In genomic region chr15:74580538-74581350, GRCh38 we compare ENCODE assay signal across 23 cellular contexts. TPM values are rescaled to one million over a fixed set of nuclear protein-coding genes. Genes with fewer than 3 reads are reported as not detected.
DNase-seq lines count a peak whose midpoint lies in the region; ATAC-seq, FAIRE-seq and TF ChIP-seq lines count a peak whose summit lies in the region.
"Had no signal": no experiment of that assay in that cellular context is flagged by ENCODE, and none has a peak within 500 bp of the region (broad histone marks: within the 10 kb centered on the region; RNA-seq: fewer than 3 reads in every experiment).

No MANE protein-coding gene starts in this region.

- no peak overlapping the region for H3K4me2 ChIP-seq in SK-N-SH

- peak overlapping the region; percentile 40 for H3K27ac ChIP-seq in RWPE1
- peak overlapping the region; percentile 53 for H3K27ac ChIP-seq in ectodermal cell (ENCODE audit: insufficient read depth, low read depth, low read length, poor library complexity, severe bottlenecking)
- no peak overlapping the region for H3K27ac ChIP-seq in SK-N-SH (ENCODE audit: low read depth in 2 of 2, low read length in 1 of 2)
- H3K27ac ChIP-seq: 22Rv1, colonic mucosa, pancreas had no signal

- TF ChIP-seq EP300 in SK-N-SH (IDR thresholded peaks at IDR 0.05; ENCODE audit: borderline replicate concordance in 1 of 2, low read depth in 1 of 2, low read length in 1 of 2): no peak

- H3K9me3 ChIP-seq in ectodermal cell (ENCODE audit: control insufficient read depth, low read length): no peaks in the 10 kb centered on the region
- no peaks in the 10 kb centered on the region for H3K9me3 ChIP-seq in SK-N-SH
- H3K9me3 ChIP-seq: colonic mucosa, pancreas had no signal

- ATAC-seq in HG02623 (IDR thresholded peaks at IDR 0.05; ENCODE audit: unreplicated experiment): no peak
- ATAC-seq: naive thymus-derived CD4-positive, alpha-beta T cell; pancreas had no signal

- POLR2A ChIA-PET in RWPE1 (lab: Yijun Ruan, JAX; ENCODE audit: low non-redundant PET) (no interaction called here), SK-N-SH (lab: Yijun Ruan, JAX) (no interaction called here)

- H3K4me3 ChIP-seq in ectodermal cell (ENCODE audit: insufficient read depth, low read depth, low read length): no peak overlapping the region
- H3K4me3 ChIP-seq in SK-N-SH (ENCODE audit: low read depth in 2 of 2, low read length in 1 of 2): no peak overlapping the region
- H3K4me3 ChIP-seq: colonic mucosa, pancreas had no signal

- H3K9ac ChIP-seq in SK-N-SH: no peak overlapping the region

- H3K4me1 Mint-ChIP-seq in CD14-positive monocyte: no peaks in the 10 kb centered on the region
- H3K4me1 Mint-ChIP-seq: activated B cell treated with CpG ODN at 0.5 μM for 24 hours had no signal

- CTCF ChIA-PET in RWPE1 (lab: Yijun Ruan, JAX) (no interaction called here), SK-N-SH (lab: Yijun Ruan, JAX) (interaction anchor here (0.6 to 2.3 kb wide), 5 partner anchors 9 to 620 kb away, joined by 3 to 7 read pairs (median 3); no protein-coding TSS in a partner anchor)

- TF ChIP-seq CTCF in CD14-positive monocyte (IDR thresholded peaks at IDR 0.05) (no peak), RWPE1 (conservative IDR thresholded peaks at IDR 0.05; ENCODE audit: low read depth) (no peak), SK-N-SH (IDR thresholded peaks at IDR 0.05) (no peak)

- peaks cover 82 to 95% of the 10 kb centered on the region in 2 donors for H3K36me3 Mint-ChIP-seq in CD14-positive monocyte

- no peak overlapping the region for H2AFZ ChIP-seq in SK-N-SH (ENCODE audit: low read depth)

- peaks cover 0 to 2% (median 1%) of the 10 kb centered on the region in 3 donors for H3K27me3 Mint-ChIP-seq in CD14-positive monocyte (ENCODE audit: low read depth in 3 of 3)
- H3K27me3 Mint-ChIP-seq: activated B cell treated with CpG ODN at 0.5 μM for 24 hours; naive thymus-derived CD4-positive, alpha-beta T cell had no signal

- no peak for TF ChIP-seq RAD21 in SK-N-SH (IDR thresholded peaks at IDR 0.05; ENCODE audit: low read length)

- WGBS in ectodermal cell, 2 experiments: 96 to 98% methylated on average over 7 of the region's 7 CpGs
- WGBS in SK-N-SH (ENCODE audit: low lambda C conversion rate): 99% methylated on average over 7 of the region's 7 CpGs

- no peak overlapping the region for H3K4me3 Mint-ChIP-seq in CD14-positive monocyte
- H3K4me3 Mint-ChIP-seq: activated B cell treated with CpG ODN at 0.5 μM for 24 hours; naive thymus-derived CD4-positive, alpha-beta T cell had no signal

- intact Hi-C loops in CD14-positive monocyte (cut with micrococcal nuclease): no loop called here

- H3K36me3 ChIP-seq in ectodermal cell (ENCODE audit: control insufficient read depth, insufficient read depth, low read length) (peaks cover 27% of the 10 kb centered on the region), SK-N-SH (replicated peaks in 1 of 2; ENCODE audit: control insufficient read depth in 1 of 2, insufficient read depth in 2 of 2, low read length in 1 of 2) (peaks cover 0 to 3% of the 10 kb centered on the region in 2 experiments)
- H3K36me3 ChIP-seq: colonic mucosa had no signal

- H3K9me3 Mint-ChIP-seq in CD14-positive monocyte: no peaks in the 10 kb centered on the region
- H3K9me3 Mint-ChIP-seq: activated B cell treated with CpG ODN at 0.5 μM for 24 hours had no signal

- peak; percentile 12 for DNase-seq in NCI-H1694 (lab: John Stamatoyannopoulos, UW)
- no peak for DNase-seq in NCI-H1694 treated with DMSO at 0.1 percent for 48 hours (lab: John Stamatoyannopoulos, UW)
- peak; percentile 15 for DNase-seq in CD14-positive monocyte (ENCODE audit: low spot score)
- peak; percentile 36 for DNase-seq in RWPE1 (ENCODE audit: low spot score)
- DNase-seq in frontal cortex (ENCODE audit: low spot score in 2 of 2): no peak
- DNase-seq in SK-N-SH: no peak
- DNase-seq: activated B cell treated with CpG ODN at 0.5 μM for 24 hours; activated naive CD4-positive, alpha-beta T cell treated with Interleukin-2 at 50 U/mL for 16 hours; Calu3; colonic mucosa; foreskin melanocyte; GOT3; KBM-7; naive thymus-derived CD4-positive, alpha-beta T cell; NCI-H2081 treated with DMSO at 0.1 percent for 48 hours; NCI-H69; OCI-M1; pancreas; SHP77 treated with DMSO at 0.1 percent for 48 hours; stimulated activated CD4-positive, alpha-beta T cell treated with anti-CD3 and anti-CD28 coated beads, Interleukin-2, amount 100 ng/mL, for 24 hours had no signal

- no peak for FAIRE-seq in frontal cortex (lab: Jason Lieb, UNC)
- FAIRE-seq: pancreas had no signal

- H3K27ac Mint-ChIP-seq in CD14-positive monocyte: peak overlapping the region in 3 of 7 donors; percentile 2 to 48 (median 5)
- H3K27ac Mint-ChIP-seq: activated B cell treated with CpG ODN at 0.5 μM for 24 hours had no signal

- H3K27me3 ChIP-seq in ectodermal cell (ENCODE audit: control insufficient read depth, insufficient read depth, low read length, poor library complexity, severe bottlenecking): no peaks in the 10 kb centered on the region
- no peaks in the 10 kb centered on the region for H3K27me3 ChIP-seq in SK-N-SH (ENCODE audit: insufficient read depth)
- H3K27me3 ChIP-seq: colonic mucosa, pancreas had no signal

- no peaks in the 10 kb centered on the region for H3F3A ChIP-seq in SK-N-SH (replicated peaks; ENCODE audit: insufficient read depth)

- H3K4me1 ChIP-seq in ectodermal cell (ENCODE audit: control insufficient read depth, insufficient read depth, low read length) (peaks cover 26% of the 10 kb centered on the region), SK-N-SH (ENCODE audit: control insufficient read depth in 1 of 2, insufficient read depth in 2 of 2, low read depth in 1 of 2, low read length in 1 of 2) (peaks cover 0 to 21% of the 10 kb centered on the region in 2 experiments; a peak in 2 of 4 replicates)
- H3K4me1 ChIP-seq: colonic mucosa, pancreas had no signal

- H3K9me2 ChIP-seq in SK-N-SH: no peaks in the 10 kb centered on the region

- H3K79me2 ChIP-seq in SK-N-SH (ENCODE audit: insufficient read depth): no peaks in the 10 kb centered on the region

- H4K20me1 ChIP-seq in SK-N-SH (ENCODE audit: insufficient read depth): no peaks in the 10 kb centered on the region

TF ChIP-seq in SK-N-SH, 30 proteins besides CTCF, POLR2A, EP300 and RAD21 (continues in another document):
- TF ChIP-seq ZBTB33 (IDR thresholded peaks at IDR 0.05; ENCODE audit: borderline replicate concordance, low read depth) (no peak), EZH2phosphoT487 (IDR thresholded peaks at IDR 0.05; ENCODE audit: borderline replicate concordance, low read depth) (no peak), REST (IDR thresholded peaks at IDR 0.05; ENCODE audit: low read depth, low read length) (no peak), RCOR1 (IDR thresholded peaks at IDR 0.05; ENCODE audit: low read length) (no peak), FOXM1 (IDR thresholded peaks at IDR 0.05; ENCODE audit: low read depth) (no peak)

RNA-seq across cellular contexts. Expression of gene CLK3, which starts 34.9 kb away (rescaled TPM):
- polyA plus RNA-seq in CD14-positive monocyte (10 to 100 TPM; 27.6 to 33.2 TPM), SK-N-SH (2012; rRNA removed) (67.7 and 72.4 TPM in 2 replicates)
- polyA plus RNA-seq in ectodermal cell (2013, experiment 1 of 4): 68.2 TPM
- 51.1 TPM for polyA plus RNA-seq in ectodermal cell (2013, experiment 2 of 4)
- polyA plus RNA-seq in ectodermal cell (2013, experiment 3 of 4): 55.5 TPM
- polyA plus RNA-seq in ectodermal cell (2013, experiment 4 of 4): 64.9 TPM
- 26.5 TPM for total RNA-seq in frontal cortex
- polyA plus RNA-seq in SK-N-SH (2012; cell fraction: cytosol; rRNA removed): 32.3 and 44.4 TPM in 2 replicates
- 210 and 306 TPM in 2 replicates for polyA plus RNA-seq in SK-N-SH (2012; cell fraction: nucleus; rRNA removed)

RNA-seq across cellular contexts. Expression of gene ARID3B, which starts 39.7 kb away (rescaled TPM):
- 1 to 10 TPM; 2.3 to 4.4 TPM for polyA plus RNA-seq in CD14-positive monocyte
- polyA plus RNA-seq in ectodermal cell (2013, experiment 1 of 4): 107 TPM
- 108 TPM for polyA plus RNA-seq in ectodermal cell (2013, experiment 2 of 4)
- 78.0 TPM for polyA plus RNA-seq in ectodermal cell (2013, experiment 3 of 4)
- polyA plus RNA-seq in ectodermal cell (2013, experiment 4 of 4): 82.3 TPM
- total RNA-seq in frontal cortex: 3.7 TPM
- polyA plus RNA-seq in SK-N-SH (2012; rRNA removed): 3.0 and 3.7 TPM in 2 replicates
- 1.1 and 1.5 TPM in 2 replicates for polyA plus RNA-seq in SK-N-SH (2012; cell fraction: cytosol; rRNA removed)
- polyA plus RNA-seq in SK-N-SH (2012; cell fraction: nucleus; rRNA removed): 15.7 and 17.1 TPM in 2 replicates

Comparison
In these comparisons a context has a peak if more than half of its experiments do, and no peak if none do; other contexts are left out.
1. DNase-seq: peak in NCI-H1694 (single experiment), CD14-positive monocyte (single experiment) and RWPE1 (single experiment); none in NCI-H1694 treated with DMSO at 0.1 percent for 48 hours (single experiment), frontal cortex (0 of 2) and SK-N-SH (single experiment).
2. H3K27ac ChIP-seq: peak in RWPE1 (single experiment) and ectodermal cell (single experiment); none in SK-N-SH (0 of 2).